In the genomic region with DNA sequence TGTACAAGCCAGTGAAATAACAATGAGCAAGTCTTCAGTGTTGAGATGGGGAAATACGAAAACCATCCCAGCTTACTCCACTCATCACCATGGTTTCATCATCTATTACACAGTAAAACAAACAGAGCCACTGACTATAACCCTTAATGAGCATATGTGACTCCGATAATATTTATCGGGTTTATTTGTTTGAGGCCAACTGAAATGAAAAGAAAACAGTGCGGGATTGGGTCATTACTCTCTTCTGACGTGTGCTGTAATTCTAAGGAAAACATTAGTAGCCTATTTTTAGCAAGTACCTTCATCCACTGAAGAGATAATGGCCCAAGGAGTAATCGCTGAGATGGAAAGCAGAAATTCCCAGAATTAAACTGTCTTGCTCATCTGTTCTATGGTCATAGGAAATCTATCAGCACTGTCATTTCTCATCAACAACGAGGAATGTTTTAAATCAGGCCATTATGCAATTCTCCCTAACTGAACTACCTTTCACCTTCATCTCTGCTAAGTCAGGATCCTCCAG, we compare ENCODE assay signal across 9 cellular contexts.
A peak's percentile ranks its signal among the peaks of the same experiment; 100 is the strongest.
DNase-seq lines count a peak whose midpoint lies in the region; ATAC-seq and TF ChIP-seq lines count a peak whose summit lies in the region.
"Had no signal": no experiment of that assay in that cellular context is flagged by ENCODE, and none has a peak within 500 bp of the region (broad histone marks: within the 10 kb centered on the region; RNA-seq: fewer than 3 reads in every experiment).

No MANE protein-coding gene starts in this region.

- no peaks in the 10 kb centered on the region for H3K4me1 Mint-ChIP-seq in activated CD8-positive, alpha-beta T cell treated with anti-CD3 and anti-CD28 coated beads, Interleukin-2, amount 10 ng/mL, durations not matched to agents 7 days and 5 days (ENCODE audit: low read depth)

- peaks cover 13% of the 10 kb centered on the region for H3K4me1 ChIP-seq in HEK293 (ENCODE audit: control insufficient read depth, insufficient read depth, low read length)
- H3K4me1 ChIP-seq: BLaER1 had no signal

- H3K27ac Mint-ChIP-seq in activated CD8-positive, alpha-beta T cell treated with anti-CD3 and anti-CD28 coated beads, Interleukin-2, amount 10 ng/mL, durations not matched to agents 7 days and 5 days = no peak overlapping the region

- no peaks in the 10 kb centered on the region for H3K36me3 Mint-ChIP-seq in activated CD8-positive, alpha-beta T cell treated with anti-CD3 and anti-CD28 coated beads, Interleukin-2, amount 10 ng/mL, durations not matched to agents 7 days and 5 days (ENCODE audit: low read depth)

- no peak for ATAC-seq in activated CD8-positive, alpha-beta T cell treated with anti-CD3 and anti-CD28 coated beads, Interleukin-2, amount 10 ng/mL, durations not matched to agents 7 days and 5 days

- TF ChIP-seq CTCF in 22Rv1 (IDR thresholded peaks at IDR 0.05) = no peak
- TF ChIP-seq CTCF in HEK293 (tag by site-specific recombination; IDR thresholded peaks at IDR 0.05) = no peak

- peaks cover 3% of the 10 kb centered on the region for H3K9me3 Mint-ChIP-seq in activated CD8-positive, alpha-beta T cell treated with anti-CD3 and anti-CD28 coated beads, Interleukin-2, amount 10 ng/mL, durations not matched to agents 7 days and 5 days (ENCODE audit: insufficient read depth)

- H3K27ac ChIP-seq in 22Rv1 (peak overlapping the region; percentile 78), HEK293 (ENCODE audit: extremely low read depth, low read depth, low read length) (peak overlapping the region; percentile 43)
- H3K27ac ChIP-seq: BLaER1 had no signal

- H3K36me3 ChIP-seq in HEK293 (ENCODE audit: control insufficient read depth in 2 of 2, insufficient read depth in 1 of 2, low read length in 2 of 2) = no peaks in the 10 kb centered on the region
- H3K36me3 ChIP-seq: BLaER1 had no signal

- H3K9me3 ChIP-seq in HEK293 (ENCODE audit: control insufficient read depth, insufficient read depth, low read depth, low read length) = no peaks in the 10 kb centered on the region
- H3K9me3 ChIP-seq: BLaER1 had no signal

- POLR2A ChIA-PET in HEK293 (lab: Yijun Ruan, JAX) = no interaction called here
- POLR2A ChIA-PET in activated CD8-positive, alpha-beta T cell treated with anti-CD3 and anti-CD28 coated beads, Interleukin-2, amount 10 ng/mL, durations not matched to agents 7 days and 5 days (lab: Charles Lee) = no interaction called here

- H3K4me3 ChIP-seq in HEK293 (ENCODE audit: low read depth, low read length) = no peak overlapping the region
- H3K4me3 ChIP-seq: BLaER1 had no signal

- H3K4me3 Mint-ChIP-seq in activated CD8-positive, alpha-beta T cell treated with anti-CD3 and anti-CD28 coated beads, Interleukin-2, amount 10 ng/mL, durations not matched to agents 7 days and 5 days = no peak overlapping the region

- peak; percentile 93 for DNase-seq in amniotic stem cell (lab: John Stamatoyannopoulos, UW)
- peak; percentile 68 for DNase-seq in hepatic stellate cell (ENCODE audit: low spot score)
- DNase-seq in D341Med (ENCODE audit: low spot score) = no peak
- DNase-seq in HPDE6-E6E7 (ENCODE audit: extremely low spot score) = no peak
- DNase-seq in activated CD8-positive, alpha-beta T cell treated with anti-CD3 and anti-CD28 coated beads, Interleukin-2, amount 10 ng/mL, durations not matched to agents 7 days and 5 days = no peak
- DNase-seq in SW 1271 (lab: John Stamatoyannopoulos, UW) = no peak

- CTCF ChIA-PET in HEK293 (lab: Yijun Ruan, JAX) = interaction anchor here (2.5 kb wide), 1 partner anchor 17 kb away, joined by 8 read pairs; no protein-coding TSS in a partner anchor
- CTCF ChIA-PET in activated CD8-positive, alpha-beta T cell treated with anti-CD3 and anti-CD28 coated beads, Interleukin-2, amount 10 ng/mL, durations not matched to agents 7 days and 5 days (lab: Charles Lee) = no interaction called here

- no peaks in the 10 kb centered on the region for H3K27me3 Mint-ChIP-seq in activated CD8-positive, alpha-beta T cell treated with anti-CD3 and anti-CD28 coated beads, Interleukin-2, amount 10 ng/mL, durations not matched to agents 7 days and 5 days (ENCODE audit: low read depth)

TF ChIP-seq in HEK293, 187 proteins besides CTCF, POLR2A, EP300 and RAD21 (continues in another document):
- TF ChIP-seq ZNF830 (tag by site-specific recombination; IDR thresholded peaks at IDR 0.05; ENCODE audit: low read depth) = no peak
- peak; percentile 97 for TF ChIP-seq FEZF1 (tag by site-specific recombination; IDR thresholded peaks at IDR 0.05)
- TF ChIP-seq KLF10 (tag by site-specific recombination; IDR thresholded peaks at IDR 0.05) = peak; percentile 79
- no peak for TF ChIP-seq ZNF155 (tag by site-specific recombination; IDR thresholded peaks at IDR 0.05)
- peak; percentile 95 for TF ChIP-seq ZNF629 (tag by site-specific recombination; IDR thresholded peaks at IDR 0.05)
- no peak for TF ChIP-seq ZNF221 (tag by site-specific recombination; IDR thresholded peaks at IDR 0.05; ENCODE audit: borderline replicate concordance)
- TF ChIP-seq ZNF654 (tag by site-specific recombination; IDR thresholded peaks at IDR 0.05; ENCODE audit: low read depth) = peak; percentile 5; the same call in 1 of the 2 replicates
- peak; percentile 92 for TF ChIP-seq ZXDB (tag by site-specific recombination; IDR thresholded peaks at IDR 0.05)
- TF ChIP-seq, protein P1, sequence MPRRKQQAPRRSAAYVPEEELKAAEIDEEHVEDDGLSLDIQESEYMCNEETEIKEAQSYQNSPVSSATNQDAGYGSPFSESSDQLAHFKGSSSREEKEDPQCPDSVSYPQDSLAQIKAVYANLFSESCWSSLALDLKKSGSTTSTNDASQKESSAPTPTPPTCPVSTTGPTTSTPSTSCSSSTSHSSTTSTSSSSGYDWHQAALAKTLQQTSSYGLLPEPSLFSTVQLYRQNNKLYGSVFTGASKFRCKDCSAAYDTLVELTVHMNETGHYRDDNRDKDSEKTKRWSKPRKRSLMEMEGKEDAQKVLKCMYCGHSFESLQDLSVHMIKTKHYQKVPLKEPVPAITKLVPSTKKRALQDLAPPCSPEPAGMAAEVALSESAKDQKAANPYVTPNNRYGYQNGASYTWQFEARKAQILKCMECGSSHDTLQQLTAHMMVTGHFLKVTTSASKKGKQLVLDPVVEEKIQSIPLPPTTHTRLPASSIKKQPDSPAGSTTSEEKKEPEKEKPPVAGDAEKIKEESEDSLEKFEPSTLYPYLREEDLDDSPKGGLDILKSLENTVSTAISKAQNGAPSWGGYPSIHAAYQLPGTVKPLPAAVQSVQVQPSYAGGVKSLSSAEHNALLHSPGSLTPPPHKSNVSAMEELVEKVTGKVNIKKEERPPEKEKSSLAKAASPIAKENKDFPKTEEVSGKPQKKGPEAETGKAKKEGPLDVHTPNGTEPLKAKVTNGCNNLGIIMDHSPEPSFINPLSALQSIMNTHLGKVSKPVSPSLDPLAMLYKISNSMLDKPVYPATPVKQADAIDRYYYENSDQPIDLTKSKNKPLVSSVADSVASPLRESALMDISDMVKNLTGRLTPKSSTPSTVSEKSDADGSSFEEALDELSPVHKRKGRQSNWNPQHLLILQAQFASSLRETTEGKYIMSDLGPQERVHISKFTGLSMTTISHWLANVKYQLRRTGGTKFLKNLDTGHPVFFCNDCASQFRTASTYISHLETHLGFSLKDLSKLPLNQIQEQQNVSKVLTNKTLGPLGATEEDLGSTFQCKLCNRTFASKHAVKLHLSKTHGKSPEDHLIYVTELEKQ (tag by site-specific recombination; IDR thresholded peaks at IDR 0.05; ENCODE audit: borderline replicate concordance) = peak; percentile 88
- 0 out of 2 replicates have a peak, but pooled peaks have one; percentile 71 for TF ChIP-seq ZNF10 (tag by site-specific recombination; IDR thresholded peaks at IDR 0.05)
- TF ChIP-seq, protein P2, sequence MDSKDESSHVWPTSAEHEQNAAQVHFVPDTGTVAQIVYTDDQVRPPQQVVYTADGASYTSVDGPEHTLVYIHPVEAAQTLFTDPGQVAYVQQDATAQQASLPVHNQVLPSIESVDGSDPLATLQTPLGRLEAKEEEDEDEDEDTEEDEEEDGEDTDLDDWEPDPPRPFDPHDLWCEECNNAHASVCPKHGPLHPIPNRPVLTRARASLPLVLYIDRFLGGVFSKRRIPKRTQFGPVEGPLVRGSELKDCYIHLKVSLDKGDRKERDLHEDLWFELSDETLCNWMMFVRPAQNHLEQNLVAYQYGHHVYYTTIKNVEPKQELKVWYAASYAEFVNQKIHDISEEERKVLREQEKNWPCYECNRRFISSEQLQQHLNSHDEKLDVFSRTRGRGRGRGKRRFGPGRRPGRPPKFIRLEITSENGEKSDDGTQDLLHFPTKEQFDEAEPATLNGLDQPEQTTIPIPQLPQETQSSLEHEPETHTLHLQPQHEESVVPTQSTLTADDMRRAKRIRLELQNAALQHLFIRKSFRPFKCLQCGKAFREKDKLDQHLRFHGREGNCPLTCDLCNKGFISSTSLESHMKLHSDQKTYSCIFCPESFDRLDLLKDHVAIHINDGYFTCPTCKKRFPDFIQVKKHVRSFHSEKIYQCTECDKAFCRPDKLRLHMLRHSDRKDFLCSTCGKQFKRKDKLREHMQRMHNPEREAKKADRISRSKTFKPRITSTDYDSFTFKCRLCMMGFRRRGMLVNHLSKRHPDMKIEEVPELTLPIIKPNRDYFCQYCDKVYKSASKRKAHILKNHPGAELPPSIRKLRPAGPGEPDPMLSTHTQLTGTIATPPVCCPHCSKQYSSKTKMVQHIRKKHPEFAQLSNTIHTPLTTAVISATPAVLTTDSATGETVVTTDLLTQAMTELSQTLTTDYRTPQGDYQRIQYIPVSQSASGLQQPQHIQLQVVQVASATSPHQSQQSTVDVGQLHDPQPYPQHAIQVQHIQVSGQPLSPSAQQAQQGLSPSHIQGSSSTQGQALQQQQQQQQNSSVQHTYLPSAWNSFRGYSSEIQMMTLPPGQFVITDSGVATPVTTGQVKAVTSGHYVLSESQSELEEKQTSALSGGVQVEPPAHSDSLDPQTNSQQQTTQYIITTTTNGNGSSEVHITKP (tag by site-specific recombination; IDR thresholded peaks at IDR 0.05) = peak; percentile 48; the same call in 1 of the 2 replicates
- TF ChIP-seq, protein P3, sequence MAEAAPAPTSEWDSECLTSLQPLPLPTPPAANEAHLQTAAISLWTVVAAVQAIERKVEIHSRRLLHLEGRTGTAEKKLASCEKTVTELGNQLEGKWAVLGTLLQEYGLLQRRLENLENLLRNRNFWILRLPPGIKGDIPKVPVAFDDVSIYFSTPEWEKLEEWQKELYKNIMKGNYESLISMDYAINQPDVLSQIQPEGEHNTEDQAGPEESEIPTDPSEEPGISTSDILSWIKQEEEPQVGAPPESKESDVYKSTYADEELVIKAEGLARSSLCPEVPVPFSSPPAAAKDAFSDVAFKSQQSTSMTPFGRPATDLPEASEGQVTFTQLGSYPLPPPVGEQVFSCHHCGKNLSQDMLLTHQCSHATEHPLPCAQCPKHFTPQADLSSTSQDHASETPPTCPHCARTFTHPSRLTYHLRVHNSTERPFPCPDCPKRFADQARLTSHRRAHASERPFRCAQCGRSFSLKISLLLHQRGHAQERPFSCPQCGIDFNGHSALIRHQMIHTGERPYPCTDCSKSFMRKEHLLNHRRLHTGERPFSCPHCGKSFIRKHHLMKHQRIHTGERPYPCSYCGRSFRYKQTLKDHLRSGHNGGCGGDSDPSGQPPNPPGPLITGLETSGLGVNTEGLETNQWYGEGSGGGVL (tag by site-specific recombination; IDR thresholded peaks at IDR 0.05) = peak; percentile 71

Comparison
In these comparisons a context has a peak if more than half of its experiments do, and no peak if none do; other contexts are left out.
1. DNase-seq: peak in amniotic stem cell (single experiment) and hepatic stellate cell (single experiment); none in D341Med (single experiment), HPDE6-E6E7 (single experiment), activated CD8-positive, alpha-beta T cell treated with anti-CD3 and anti-CD28 coated beads, Interleukin-2, amount 10 ng/mL, durations not matched to agents 7 days and 5 days (single experiment) and SW 1271 (0 of 2).